In genomic region chr7:16564909-16565426, GRCh38 we compare ENCODE assay signal across 8 cellular contexts. TPM values are rescaled to one million over a fixed set of nuclear protein-coding genes. Genes with fewer than 3 reads are reported as not detected.
DNase-seq lines count a peak whose midpoint lies in the region; ATAC-seq, FAIRE-seq and TF ChIP-seq lines count a peak whose summit lies in the region.

No MANE protein-coding gene starts in this region.

- no peaks in the 10 kb centered on the region for H3K79me2 ChIP-seq in DOHH2 (ENCODE audit: control insufficient read depth, low read length)

- WGBS in transverse colon (ENCODE audit: low coverage in 1 of 2), 2 donors = 32 to 33% methylated on average over 13 of the region's 13 CpGs

- H4K20me1 ChIP-seq in DOHH2 (ENCODE audit: control insufficient read depth, insufficient read depth, low read depth, low read length) = no peaks in the 10 kb centered on the region

- intact Hi-C loops in left colon (cut with DNase I, micrococcal nuclease) (loop anchor here in 1 of 2 donors (5.0 to 10.0 kb wide), 2 partner anchors 130 to 488 kb away; no protein-coding TSS in a partner anchor), transverse colon (cut with DNase I; ENCODE audit: low total_unique reads) (loop anchor here (1.0 kb wide), 1 partner anchor 487 kb away; no protein-coding TSS in a partner anchor)

- H3K4me1 ChIP-seq in DOHH2 (ENCODE audit: control insufficient read depth, low read length) = no peaks in the 10 kb centered on the region
- peaks cover 0 to 7% (median 0%) of the 10 kb centered on the region in 4 donors for H3K4me1 ChIP-seq in transverse colon

- H3K4me3 ChIP-seq in DOHH2 (ENCODE audit: low read length) (no peak overlapping the region), bronchial epithelial cell (ENCODE audit: low read depth, low read length) (no peak overlapping the region), transverse colon (no peak overlapping the region)

- TF ChIP-seq EP300 in transverse colon (IDR thresholded peaks at IDR 0.05; ENCODE audit: low read depth) = no peak

- H3K9me3 ChIP-seq in DOHH2 (ENCODE audit: control insufficient read depth, insufficient read depth, low read length) = no peaks in the 10 kb centered on the region
- H3K9me3 ChIP-seq in transverse colon = no peaks in the 10 kb centered on the region

- no peaks in the 10 kb centered on the region for H3K9me2 ChIP-seq in DOHH2 (replicated peaks; ENCODE audit: control insufficient read depth, low read length)

- no peak overlapping the region for H3K27ac ChIP-seq in DOHH2 (ENCODE audit: low read depth, low read length)
- no peak overlapping the region for H3K27ac ChIP-seq in transverse colon

- H3K27me3 ChIP-seq in DOHH2 (ENCODE audit: control insufficient read depth, low read length) (peaks cover 21% of the 10 kb centered on the region), bronchial epithelial cell (ENCODE audit: control insufficient read depth, insufficient read depth, low read length) (no peaks in the 10 kb centered on the region), transverse colon (no peaks in the 10 kb centered on the region)

- FAIRE-seq in bronchial epithelial cell (lab: Jason Lieb, UNC) = no peak

- no peak overlapping the region for H3K4me2 ChIP-seq in DOHH2 (ENCODE audit: low read length)

- no peaks in the 10 kb centered on the region for H3F3A ChIP-seq in DOHH2 (ENCODE audit: control insufficient read depth, insufficient read depth)

- in situ Hi-C loops in transverse colon (cut with MboI; ENCODE audit: low pct_ligation_motif_present in 1 of 4, low pct_unique_long_range_greater_than_20kb in 1 of 4, low sequenced_read_pairs in 3 of 4) = loop anchor here (5.0 to 25.0 kb wide), 5 partner anchors 128 to 488 kb away; no protein-coding TSS in a partner anchor

- ATAC-seq in GM21360 (IDR thresholded peaks at IDR 0.05; ENCODE audit: unreplicated experiment) (peak; percentile 73), left colon (peak; percentile 79)

- TF ChIP-seq POLR2A in transverse colon (IDR thresholded peaks at IDR 0.05) = no peak

- H3K36me3 ChIP-seq in DOHH2 (ENCODE audit: control insufficient read depth, low read length) = no peaks in the 10 kb centered on the region
- H3K36me3 ChIP-seq in bronchial epithelial cell (ENCODE audit: control insufficient read depth, insufficient read depth, low read length) = no peaks in the 10 kb centered on the region
- H3K36me3 ChIP-seq in transverse colon = no peaks in the 10 kb centered on the region

- DNase-seq in HuH-7.5 (ENCODE audit: low spot score) (peak; percentile 34), NOMO-1 treated with DMSO at 0.1 percent for 48 hours (lab: John Stamatoyannopoulos, UW; ENCODE audit: unreplicated experiment) (peak; percentile 45), bronchial epithelial cell (ENCODE audit: low read depth) (peak; percentile 58), left colon (no peak), transverse colon (no peak), NCI-H128 (lab: John Stamatoyannopoulos, UW; ENCODE audit: unreplicated experiment) (no peak)

- peak; percentile 84 for TF ChIP-seq CTCF in DOHH2 (IDR thresholded peaks at IDR 0.05; ENCODE audit: low read depth, low read length, poor library complexity, severe bottlenecking)
- peak; percentile 61 for TF ChIP-seq CTCF in bronchial epithelial cell (IDR thresholded peaks at IDR 0.05; ENCODE audit: insufficient read depth, low read length, severe bottlenecking)
- TF ChIP-seq CTCF in transverse colon (IDR thresholded peaks at IDR 0.05) = peak; percentile 72 to 81 (median 74)

RNA-seq across cellular contexts. Expression of gene LRRC72, which starts 38.3 kb away (rescaled TPM):
- total RNA-seq in bronchial epithelial cell (not detected in 2 replicates), left colon (not detected), transverse colon (not detected)

Comparison
In these comparisons a context has a peak if more than half of its experiments do, and no peak if none do; other contexts are left out.
1. DNase-seq: peak in HuH-7.5 (single experiment), NOMO-1 treated with DMSO at 0.1 percent for 48 hours (single experiment) and bronchial epithelial cell (single experiment); none in left colon (0 of 2), transverse colon (single experiment) and NCI-H128 (single experiment).
2. Peak in every context shown above with its lines, with median percentiles within 50 percentile points of each other: CTCF ChIP-seq.